ENCODE assay signal across 6 cellular contexts in genomic region chr19:35716735-35716984, GRCh38. TPM values are rescaled to one million over a fixed set of nuclear protein-coding genes. Genes with fewer than 3 reads are reported as not detected.
DNase-seq lines count a peak whose midpoint lies in the region; ATAC-seq, FAIRE-seq and TF ChIP-seq lines count a peak whose summit lies in the region.

No MANE protein-coding gene starts in this region.

- DNase-seq in NCI-H1105 (lab: John Stamatoyannopoulos, UW) (peak; percentile 65), NCI-H1105 treated with DMSO at 0.1 percent for 48 hours (lab: John Stamatoyannopoulos, UW) (no peak), T-helper 17 cell (peak in 1 of 3 donors; percentile 57), kidney (no peak), NCI-H2227 treated with DMSO at 0.1 percent for 48 hours (lab: John Stamatoyannopoulos, UW) (no peak)

- peaks cover 4% of the 10 kb centered on the region for H3K36me3 Mint-ChIP-seq in T-helper 17 cell (ENCODE audit: low read depth)

- peak overlapping the region; percentile 68 to 80 for H3K9ac ChIP-seq in kidney (ENCODE audit: low read length in 2 of 2)

- H3K36me3 ChIP-seq in kidney (ENCODE audit: control insufficient read depth in 1 of 2, insufficient read depth in 2 of 2, low read length in 2 of 2), result peaks cover 2 to 10% of the 10 kb centered on the region in 2 donors

- H3K27ac Mint-ChIP-seq in T-helper 17 cell, result peak overlapping the region; percentile 99

- peaks cover 48% of the 10 kb centered on the region for H3K4me1 Mint-ChIP-seq in T-helper 17 cell

- FAIRE-seq in kidney (lab: Jason Lieb, UNC), result no peak

- intact Hi-C loops in kidney (cut with DNase I), result no loop called here

- H3K9me3 ChIP-seq in T-helper 17 cell (ENCODE audit: control insufficient read depth, low read length, poor library complexity, severe bottlenecking), result no peaks in the 10 kb centered on the region
- H3K9me3 ChIP-seq in kidney (ENCODE audit: control insufficient read depth in 1 of 2, low read length in 2 of 2), result no peaks in the 10 kb centered on the region

- peak overlapping the region; percentile 79 to 84 for H3K27ac ChIP-seq in kidney (ENCODE audit: low read depth in 2 of 2, low read length in 2 of 2)

- H3K4me3 ChIP-seq in kidney (ENCODE audit: low read length in 2 of 2), result peak overlapping the region; percentile 67 to 87

- H3K4me1 ChIP-seq in kidney (ENCODE audit: control insufficient read depth in 1 of 2, insufficient read depth in 1 of 2, low read depth in 1 of 2, low read length in 2 of 2), result peaks cover 0 to 15% of the 10 kb centered on the region in 2 donors

- H3K27me3 Mint-ChIP-seq in T-helper 17 cell, result no peaks in the 10 kb centered on the region

- TF ChIP-seq CTCF in kidney (IDR thresholded peaks at IDR 0.05; ENCODE audit: borderline replicate concordance, extremely low read depth, insufficient read depth), result no peak

- H3K4me3 Mint-ChIP-seq in T-helper 17 cell, result peak overlapping the region; percentile 99

- ATAC-seq in T-helper 17 cell, result no peak
- no peak for ATAC-seq in HG03457 (IDR thresholded peaks at IDR 0.05; ENCODE audit: unreplicated experiment)

RNA-seq across cellular contexts. Expression of gene KMT2B, which starts 1.1 kb away (rescaled TPM):
- total RNA-seq in T-helper 17 cell (10 to 100 TPM; 74.0 to 76.1 TPM), kidney (40.8 TPM)
- polyA plus RNA-seq in kidney (ENCODE audit: insufficient read depth, low read depth, low replicate concordance), result 14.8 TPM

RNA-seq across cellular contexts. Expression of gene ZBTB32, which starts 12.3 kb away (rescaled TPM):
- total RNA-seq in T-helper 17 cell (1 to 10 TPM; 3.4 to 5.0 TPM), kidney (1.8 TPM)
- not detected for polyA plus RNA-seq in kidney (ENCODE audit: insufficient read depth, low read depth, low replicate concordance)

RNA-seq across cellular contexts. Expression of gene IGFLR1, which starts 25.6 kb away (rescaled TPM):
- total RNA-seq in T-helper 17 cell (10 to 100 TPM; 48.1 to 59.0 TPM), kidney (22.3 TPM)
- 26.0 TPM for polyA plus RNA-seq in kidney (ENCODE audit: insufficient read depth, low read depth, low replicate concordance)

RNA-seq across cellular contexts. Expression of gene U2AF1L4, which starts 28.6 kb away (rescaled TPM):
- total RNA-seq in T-helper 17 cell, result 10 to 100 TPM; 48.1 to 68.2 TPM
- 27.4 TPM for total RNA-seq in kidney
- polyA plus RNA-seq in kidney (ENCODE audit: insufficient read depth, low read depth, low replicate concordance), result 47.7 TPM

RNA-seq across cellular contexts. Expression of gene PSENEN, which starts 28.8 kb away (rescaled TPM):
- total RNA-seq in T-helper 17 cell (10 to 100 TPM; 21.2 to 24.9 TPM), kidney (84.0 TPM)
- 185 TPM for polyA plus RNA-seq in kidney (ENCODE audit: insufficient read depth, low read depth, low replicate concordance)
